ENCODE assay signal across 1 cellular context in the genomic region with DNA sequence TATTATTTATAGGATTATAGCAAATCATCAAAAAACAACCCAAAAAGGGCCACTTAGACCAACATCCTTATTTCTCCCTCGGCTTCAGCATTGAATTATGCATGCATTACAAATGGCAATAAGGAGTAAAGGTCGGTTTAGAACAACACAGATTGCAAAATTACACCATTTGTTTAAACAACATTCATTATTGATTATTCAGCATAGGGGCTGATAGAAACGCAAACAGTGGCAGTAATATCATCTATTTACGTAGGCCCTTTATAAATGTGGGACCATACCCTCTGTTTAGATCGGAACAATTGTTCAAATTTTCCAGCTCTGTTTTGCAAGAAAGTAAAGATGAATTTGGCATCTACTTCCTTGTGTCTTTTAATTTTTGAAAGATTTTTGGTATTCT.
TF ChIP-seq lines count a peak whose summit lies in the region.

No MANE protein-coding gene starts in this region.

TF ChIP-seq in HepG2, 621 proteins besides CTCF, POLR2A, EP300 and RAD21 (continued from another document and continues in another):
- peak; percentile 71 for TF ChIP-seq ASH2L (IDR thresholded peaks at IDR 0.05; ENCODE audit: insufficient read length, low read depth, low read length)
- TF ChIP-seq TP53 (CRISPR knock-in tag; conservative IDR thresholded peaks at IDR 0.05): no peak
- no peak for TF ChIP-seq MTA3 (CRISPR knock-in tag; IDR thresholded peaks at IDR 0.05)
- no peak for TF ChIP-seq ZNF629 (CRISPR knock-in tag; conservative IDR thresholded peaks at IDR 0.05)
- TF ChIP-seq, protein P1, sequence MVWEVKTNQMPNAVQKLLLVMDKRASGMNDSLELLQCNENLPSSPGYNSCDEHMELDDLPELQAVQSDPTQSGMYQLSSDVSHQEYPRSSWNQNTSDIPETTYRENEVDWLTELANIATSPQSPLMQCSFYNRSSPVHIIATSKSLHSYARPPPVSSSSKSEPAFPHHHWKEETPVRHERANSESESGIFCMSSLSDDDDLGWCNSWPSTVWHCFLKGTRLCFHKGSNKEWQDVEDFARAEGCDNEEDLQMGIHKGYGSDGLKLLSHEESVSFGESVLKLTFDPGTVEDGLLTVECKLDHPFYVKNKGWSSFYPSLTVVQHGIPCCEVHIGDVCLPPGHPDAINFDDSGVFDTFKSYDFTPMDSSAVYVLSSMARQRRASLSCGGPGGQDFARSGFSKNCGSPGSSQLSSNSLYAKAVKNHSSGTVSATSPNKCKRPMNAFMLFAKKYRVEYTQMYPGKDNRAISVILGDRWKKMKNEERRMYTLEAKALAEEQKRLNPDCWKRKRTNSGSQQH (CRISPR knock-in tag; IDR thresholded peaks at IDR 0.05; ENCODE audit: low read depth): no peak
- TF ChIP-seq MLLT10 (CRISPR knock-in tag; IDR thresholded peaks at IDR 0.05): no peak
- no peak for TF ChIP-seq MTA1 (CRISPR knock-in tag; IDR thresholded peaks at IDR 0.05; ENCODE audit: borderline replicate concordance)
- TF ChIP-seq, protein P2, sequence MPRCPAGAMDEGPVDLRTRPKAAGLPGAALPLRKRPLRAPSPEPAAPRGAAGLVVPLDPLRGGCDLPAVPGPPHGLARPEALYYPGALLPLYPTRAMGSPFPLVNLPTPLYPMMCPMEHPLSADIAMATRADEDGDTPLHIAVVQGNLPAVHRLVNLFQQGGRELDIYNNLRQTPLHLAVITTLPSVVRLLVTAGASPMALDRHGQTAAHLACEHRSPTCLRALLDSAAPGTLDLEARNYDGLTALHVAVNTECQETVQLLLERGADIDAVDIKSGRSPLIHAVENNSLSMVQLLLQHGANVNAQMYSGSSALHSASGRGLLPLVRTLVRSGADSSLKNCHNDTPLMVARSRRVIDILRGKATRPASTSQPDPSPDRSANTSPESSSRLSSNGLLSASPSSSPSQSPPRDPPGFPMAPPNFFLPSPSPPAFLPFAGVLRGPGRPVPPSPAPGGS (CRISPR knock-in tag; IDR thresholded peaks at IDR 0.05): no peak
- no peak for TF ChIP-seq ZNF737 (CRISPR knock-in tag; IDR thresholded peaks at IDR 0.05; ENCODE audit: borderline replicate concordance)
- peak; percentile 82 for TF ChIP-seq NR2F2 (IDR thresholded peaks at IDR 0.05; ENCODE audit: borderline replicate concordance, low read depth)
- no peak for TF ChIP-seq MBNL3 (CRISPR knock-in tag; conservative IDR thresholded peaks at IDR 0.05)
- no peak for TF ChIP-seq ZNF296 (CRISPR knock-in tag; conservative IDR thresholded peaks at IDR 0.05)
- TF ChIP-seq ZSCAN29 (CRISPR knock-in tag; conservative IDR thresholded peaks at IDR 0.05): no peak
- no peak for TF ChIP-seq BRCA1 (CRISPR knock-in tag; IDR thresholded peaks at IDR 0.05)
- TF ChIP-seq ZNF615 (CRISPR knock-in tag; IDR thresholded peaks at IDR 0.05; ENCODE audit: borderline replicate concordance): no peak
- peak; percentile 64; the same call in 1 of the 2 replicates for TF ChIP-seq IRF2 (CRISPR knock-in tag; IDR thresholded peaks at IDR 0.05)
- TF ChIP-seq KLF12 (CRISPR knock-in tag; IDR thresholded peaks at IDR 0.05; ENCODE audit: borderline replicate concordance): no peak
- no peak for TF ChIP-seq SNAPC2 (CRISPR knock-in tag; IDR thresholded peaks at IDR 0.05)
- TF ChIP-seq KLF9 (CRISPR knock-in tag; IDR thresholded peaks at IDR 0.05; ENCODE audit: low read depth): 0 out of 2 replicates have a peak, but pooled peaks have one; percentile 83
- peak; percentile 99 for TF ChIP-seq SIX1 (CRISPR knock-in tag; IDR thresholded peaks at IDR 0.05; ENCODE audit: borderline replicate concordance)
- TF ChIP-seq ATM (IDR thresholded peaks at IDR 0.05; ENCODE audit: borderline replicate concordance): no peak
- TF ChIP-seq KDM5A (IDR thresholded peaks at IDR 0.05; ENCODE audit: borderline replicate concordance, low read length): no peak
- no peak for TF ChIP-seq ZNF431 (CRISPR knock-in tag; IDR thresholded peaks at IDR 0.05; ENCODE audit: borderline replicate concordance, low read depth)
- no peak for TF ChIP-seq XRCC5 (optimal IDR thresholded peaks at IDR 0.05; ENCODE audit: low read length)
- TF ChIP-seq NKX3-1 (CRISPR knock-in tag; IDR thresholded peaks at IDR 0.05): no peak
- TF ChIP-seq MAFF (IDR thresholded peaks at IDR 0.05; ENCODE audit: low read depth, low read length): peak; percentile 90
- TF ChIP-seq, protein P3, sequence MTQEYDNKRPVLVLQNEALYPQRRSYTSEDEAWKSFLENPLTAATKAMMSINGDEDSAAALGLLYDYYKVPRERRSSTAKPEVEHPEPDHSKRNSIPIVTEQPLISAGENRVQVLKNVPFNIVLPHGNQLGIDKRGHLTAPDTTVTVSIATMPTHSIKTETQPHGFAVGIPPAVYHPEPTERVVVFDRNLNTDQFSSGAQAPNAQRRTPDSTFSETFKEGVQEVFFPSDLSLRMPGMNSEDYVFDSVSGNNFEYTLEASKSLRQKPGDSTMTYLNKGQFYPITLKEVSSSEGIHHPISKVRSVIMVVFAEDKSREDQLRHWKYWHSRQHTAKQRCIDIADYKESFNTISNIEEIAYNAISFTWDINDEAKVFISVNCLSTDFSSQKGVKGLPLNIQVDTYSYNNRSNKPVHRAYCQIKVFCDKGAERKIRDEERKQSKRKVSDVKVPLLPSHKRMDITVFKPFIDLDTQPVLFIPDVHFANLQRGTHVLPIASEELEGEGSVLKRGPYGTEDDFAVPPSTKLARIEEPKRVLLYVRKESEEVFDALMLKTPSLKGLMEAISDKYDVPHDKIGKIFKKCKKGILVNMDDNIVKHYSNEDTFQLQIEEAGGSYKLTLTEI (CRISPR knock-in tag; conservative IDR thresholded peaks at IDR 0.05): no peak
- no peak for TF ChIP-seq ZNF33B (CRISPR knock-in tag; IDR thresholded peaks at IDR 0.05)
- no peak for TF ChIP-seq ZBTB1 (CRISPR knock-in tag; IDR thresholded peaks at IDR 0.05; ENCODE audit: borderline replicate concordance)
- TF ChIP-seq, protein P4, sequence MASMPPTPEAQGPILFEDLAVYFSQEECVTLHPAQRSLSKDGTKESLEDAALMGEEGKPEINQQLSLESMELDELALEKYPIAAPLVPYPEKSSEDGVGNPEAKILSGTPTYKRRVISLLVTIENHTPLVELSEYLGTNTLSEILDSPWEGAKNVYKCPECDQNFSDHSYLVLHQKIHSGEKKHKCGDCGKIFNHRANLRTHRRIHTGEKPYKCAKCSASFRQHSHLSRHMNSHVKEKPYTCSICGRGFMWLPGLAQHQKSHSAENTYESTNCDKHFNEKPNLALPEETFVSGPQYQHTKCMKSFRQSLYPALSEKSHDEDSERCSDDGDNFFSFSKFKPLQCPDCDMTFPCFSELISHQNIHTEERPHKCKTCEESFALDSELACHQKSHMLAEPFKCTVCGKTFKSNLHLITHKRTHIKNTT (CRISPR knock-in tag; IDR thresholded peaks at IDR 0.05): no peak
- TF ChIP-seq EZH2 (conservative IDR thresholded peaks at IDR 0.05; ENCODE audit: low read depth, low read length): no peak
- TF ChIP-seq, protein P5, sequence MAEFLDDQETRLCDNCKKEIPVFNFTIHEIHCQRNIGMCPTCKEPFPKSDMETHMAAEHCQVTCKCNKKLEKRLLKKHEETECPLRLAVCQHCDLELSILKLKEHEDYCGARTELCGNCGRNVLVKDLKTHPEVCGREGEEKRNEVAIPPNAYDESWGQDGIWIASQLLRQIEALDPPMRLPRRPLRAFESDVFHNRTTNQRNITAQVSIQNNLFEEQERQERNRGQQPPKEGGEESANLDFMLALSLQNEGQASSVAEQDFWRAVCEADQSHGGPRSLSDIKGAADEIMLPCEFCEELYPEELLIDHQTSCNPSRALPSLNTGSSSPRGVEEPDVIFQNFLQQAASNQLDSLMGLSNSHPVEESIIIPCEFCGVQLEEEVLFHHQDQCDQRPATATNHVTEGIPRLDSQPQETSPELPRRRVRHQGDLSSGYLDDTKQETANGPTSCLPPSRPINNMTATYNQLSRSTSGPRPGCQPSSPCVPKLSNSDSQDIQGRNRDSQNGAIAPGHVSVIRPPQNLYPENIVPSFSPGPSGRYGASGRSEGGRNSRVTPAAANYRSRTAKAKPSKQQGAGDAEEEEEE (CRISPR knock-in tag; IDR thresholded peaks at IDR 0.05; ENCODE audit: borderline replicate concordance): no peak
- TF ChIP-seq PAX8 (CRISPR knock-in tag; IDR thresholded peaks at IDR 0.05; ENCODE audit: borderline replicate concordance): no peak
- TF ChIP-seq KDM4B (CRISPR knock-in tag; IDR thresholded peaks at IDR 0.05): no peak
- no peak for TF ChIP-seq ZC3H4 (CRISPR knock-in tag; IDR thresholded peaks at IDR 0.05; ENCODE audit: borderline replicate concordance)
- TF ChIP-seq SIN3B (IDR thresholded peaks at IDR 0.05; ENCODE audit: low read length): no peak
- peak; percentile 82 for TF ChIP-seq ZMYM4 (CRISPR knock-in tag; IDR thresholded peaks at IDR 0.05)
- TF ChIP-seq, protein P6, sequence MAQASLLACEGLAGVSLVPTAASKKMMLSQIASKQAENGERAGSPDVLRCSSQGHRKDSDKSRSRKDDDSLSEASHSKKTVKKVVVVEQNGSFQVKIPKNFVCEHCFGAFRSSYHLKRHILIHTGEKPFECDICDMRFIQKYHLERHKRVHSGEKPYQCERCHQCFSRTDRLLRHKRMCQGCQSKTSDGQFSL (CRISPR knock-in tag; IDR thresholded peaks at IDR 0.05): no peak
- TF ChIP-seq SAFB2 (CRISPR knock-in tag; IDR thresholded peaks at IDR 0.05; ENCODE audit: borderline replicate concordance, low read depth): no peak
- TF ChIP-seq, protein P7, sequence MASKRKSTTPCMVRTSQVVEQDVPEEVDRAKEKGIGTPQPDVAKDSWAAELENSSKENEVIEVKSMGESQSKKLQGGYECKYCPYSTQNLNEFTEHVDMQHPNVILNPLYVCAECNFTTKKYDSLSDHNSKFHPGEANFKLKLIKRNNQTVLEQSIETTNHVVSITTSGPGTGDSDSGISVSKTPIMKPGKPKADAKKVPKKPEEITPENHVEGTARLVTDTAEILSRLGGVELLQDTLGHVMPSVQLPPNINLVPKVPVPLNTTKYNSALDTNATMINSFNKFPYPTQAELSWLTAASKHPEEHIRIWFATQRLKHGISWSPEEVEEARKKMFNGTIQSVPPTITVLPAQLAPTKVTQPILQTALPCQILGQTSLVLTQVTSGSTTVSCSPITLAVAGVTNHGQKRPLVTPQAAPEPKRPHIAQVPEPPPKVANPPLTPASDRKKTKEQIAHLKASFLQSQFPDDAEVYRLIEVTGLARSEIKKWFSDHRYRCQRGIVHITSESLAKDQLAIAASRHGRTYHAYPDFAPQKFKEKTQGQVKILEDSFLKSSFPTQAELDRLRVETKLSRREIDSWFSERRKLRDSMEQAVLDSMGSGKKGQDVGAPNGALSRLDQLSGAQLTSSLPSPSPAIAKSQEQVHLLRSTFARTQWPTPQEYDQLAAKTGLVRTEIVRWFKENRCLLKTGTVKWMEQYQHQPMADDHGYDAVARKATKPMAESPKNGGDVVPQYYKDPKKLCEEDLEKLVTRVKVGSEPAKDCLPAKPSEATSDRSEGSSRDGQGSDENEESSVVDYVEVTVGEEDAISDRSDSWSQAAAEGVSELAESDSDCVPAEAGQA (IDR thresholded peaks at IDR 0.05; ENCODE audit: low read depth): no peak
- TF ChIP-seq, protein P7 (CRISPR knock-in tag; IDR thresholded peaks at IDR 0.05; ENCODE audit: borderline replicate concordance): no peak
- TF ChIP-seq SOX13 (IDR thresholded peaks at IDR 0.05): peak; percentile 62; the same call in 1 of the 2 replicates
- peak in 1 of 2 experiments; percentile 97; a peak in 2 of 4 replicates for TF ChIP-seq SOX13 (CRISPR knock-in tag; conservative IDR thresholded peaks at IDR 0.05 in 1 of 2, IDR thresholded peaks at IDR 0.05 in 1 of 2)
- TF ChIP-seq TCF7L2 (IDR thresholded peaks at IDR 0.05; ENCODE audit: low read depth, low read length): no peak
- no peak for TF ChIP-seq ZFP62 (CRISPR knock-in tag; IDR thresholded peaks at IDR 0.05)
- no peak for TF ChIP-seq ZNF619 (CRISPR knock-in tag; IDR thresholded peaks at IDR 0.05)
- TF ChIP-seq, protein P8, sequence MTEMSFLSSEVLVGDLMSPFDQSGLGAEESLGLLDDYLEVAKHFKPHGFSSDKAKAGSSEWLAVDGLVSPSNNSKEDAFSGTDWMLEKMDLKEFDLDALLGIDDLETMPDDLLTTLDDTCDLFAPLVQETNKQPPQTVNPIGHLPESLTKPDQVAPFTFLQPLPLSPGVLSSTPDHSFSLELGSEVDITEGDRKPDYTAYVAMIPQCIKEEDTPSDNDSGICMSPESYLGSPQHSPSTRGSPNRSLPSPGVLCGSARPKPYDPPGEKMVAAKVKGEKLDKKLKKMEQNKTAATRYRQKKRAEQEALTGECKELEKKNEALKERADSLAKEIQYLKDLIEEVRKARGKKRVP (CRISPR knock-in tag; IDR thresholded peaks at IDR 0.05): peak in 1 of 2 experiments; percentile 77; a peak in 2 of 4 replicates
- TF ChIP-seq BRD4 (CRISPR knock-in tag; IDR thresholded peaks at IDR 0.05): no peak
